ENCODE assay signal across 15 cellular contexts in the genomic region with DNA sequence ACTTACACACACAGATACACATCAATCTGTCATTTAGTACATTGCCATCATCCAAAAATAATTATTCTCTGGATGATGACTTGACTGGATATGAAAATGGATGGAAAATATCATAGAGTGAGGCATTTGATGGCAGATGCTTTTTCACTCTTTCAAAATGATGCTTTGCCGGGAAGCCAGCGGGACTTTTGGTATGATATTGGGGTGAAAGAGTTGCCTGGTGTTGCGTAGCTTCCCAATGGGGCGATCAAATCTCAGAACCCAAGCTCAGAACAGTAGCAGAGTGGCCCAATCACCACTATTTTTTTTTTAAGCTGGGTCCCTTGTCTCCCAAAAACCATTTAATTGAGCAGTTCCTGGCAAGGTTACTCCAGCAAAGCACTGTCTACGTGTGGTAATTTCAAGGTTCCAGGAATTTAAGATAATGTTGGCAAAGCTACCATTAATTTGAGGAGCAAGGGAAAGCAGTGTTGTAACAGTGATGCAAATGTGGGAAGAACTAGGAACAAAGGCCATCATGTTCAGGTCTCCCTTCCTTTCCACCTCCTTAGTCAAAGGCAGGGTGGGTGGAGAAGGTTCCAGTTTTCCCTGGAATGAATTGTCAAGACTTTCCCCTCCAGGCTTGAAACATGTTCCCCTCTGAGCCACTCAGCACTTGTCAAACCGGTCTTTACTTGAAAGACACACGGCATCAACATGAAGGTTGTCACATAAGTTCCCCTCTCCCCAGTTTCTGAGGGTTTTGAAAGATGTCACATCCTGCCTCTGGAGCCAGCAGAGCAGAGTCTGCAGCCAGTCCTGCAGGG.
DNase-seq lines count a peak whose midpoint lies in the region; ATAC-seq and TF ChIP-seq lines count a peak whose summit lies in the region.
"Had no signal": no experiment of that assay in that cellular context is flagged by ENCODE, and none has a peak within 500 bp of the region (broad histone marks: within the 10 kb centered on the region; RNA-seq: fewer than 3 reads in every experiment).

No MANE protein-coding gene starts in this region.

- H3K27ac ChIP-seq in body of pancreas (peak overlapping the region; percentile 10 to 78 (median 71)), gastrocnemius medialis (peak overlapping the region; percentile 37 to 61 (median 46))

- H3K36me3 ChIP-seq in H7 (replicated peaks; ENCODE audit: control insufficient read depth, insufficient read depth, low read length) (no peaks in the 10 kb centered on the region), body of pancreas (replicated peaks in 1 of 2; ENCODE audit: insufficient read depth in 1 of 2, low read depth in 2 of 2) (no peaks in the 10 kb centered on the region), gastrocnemius medialis (no peaks in the 10 kb centered on the region)

- peak; percentile 19 for DNase-seq in H7
- no peak for DNase-seq in body of pancreas
- DNase-seq in left ventricle myocardium superior, result no peak
- DNase-seq in gastrocnemius medialis, result no peak
- no peak for DNase-seq in NCI-H2227 (lab: John Stamatoyannopoulos, UW; ENCODE audit: unreplicated experiment)
- DNase-seq: activated CD4-positive, alpha-beta memory T cell treated with anti-CD3 and anti-CD28 coated beads, Interleukin-2, amount 10 ng/mL, durations not matched to agents 7 days and 5 days; activated naive CD4-positive, alpha-beta T cell treated with anti-CD3 and anti-CD28 coated beads for 36 hours; C1 segment of cervical spinal cord; naive thymus-derived CD8-positive, alpha-beta T cell; NCI-H187; NK-92 treated with Interleukin-12 subunit alpha and Interleukin-12 subunit beta, amount 100 ng/mL, for 24 hours; T-helper 17 cell had no signal

- H3K4me3 ChIP-seq in H7 (ENCODE audit: insufficient read depth, low read depth, low read length) (no peak overlapping the region), body of pancreas (no peak overlapping the region), gastrocnemius medialis (no peak overlapping the region)

- ATAC-seq in body of pancreas (peak; percentile 11), left ventricle myocardium superior (peak; percentile 68), gastrocnemius medialis (peak; percentile 44 to 56), GM18907 (IDR thresholded peaks at IDR 0.05; ENCODE audit: unreplicated experiment) (no peak), GM19452 (IDR thresholded peaks at IDR 0.05; ENCODE audit: unreplicated experiment) (no peak), GM21576 (IDR thresholded peaks at IDR 0.05; ENCODE audit: unreplicated experiment) (no peak)
- ATAC-seq: naive thymus-derived CD8-positive, alpha-beta T cell; T-helper 17 cell had no signal

- in situ Hi-C loops in gastrocnemius medialis (cut with MboI; ENCODE audit: low sequenced_read_pairs in 4 of 4), result no loop called here

- no peak for TF ChIP-seq POLR2A in body of pancreas (IDR thresholded peaks at IDR 0.05)
- TF ChIP-seq POLR2A in gastrocnemius medialis (IDR thresholded peaks at IDR 0.05), result no peak

- intact Hi-C loops in body of pancreas (cut with DNase I), result no loop called here
- intact Hi-C loops in left ventricle myocardium superior (cut with micrococcal nuclease), result no loop called here
- intact Hi-C loops in gastrocnemius medialis (cut with DNase I; ENCODE audit: low total_unique reads), result no loop called here

- 60 to 62% methylated on average over 7 of the region's 7 CpGs for WGBS in body of pancreas, 2 donors

- H3K4me1 ChIP-seq in body of pancreas (peaks cover 29% of the 10 kb centered on the region), gastrocnemius medialis (peaks cover 3 to 6% of the 10 kb centered on the region in 2 donors)

- H3K9me3 ChIP-seq in body of pancreas (no peaks in the 10 kb centered on the region), gastrocnemius medialis (no peaks in the 10 kb centered on the region)

- TF ChIP-seq CTCF in body of pancreas (IDR thresholded peaks at IDR 0.05) (no peak), gastrocnemius medialis (IDR thresholded peaks at IDR 0.05 in 4 of 5, conservative IDR thresholded peaks at IDR 0.05 in 1 of 5) (no peak)

- H3K27me3 ChIP-seq in H7 (ENCODE audit: control insufficient read depth, insufficient read depth, low read length) (no peaks in the 10 kb centered on the region), body of pancreas (no peaks in the 10 kb centered on the region), gastrocnemius medialis (no peaks in the 10 kb centered on the region)

Comparison
In these comparisons a context has a peak if more than half of its experiments do, and no peak if none do; other contexts are left out.
1. ATAC-seq: peak in body of pancreas (single experiment), left ventricle myocardium superior (single experiment) and gastrocnemius medialis (2 of 2); none in GM18907 (single experiment), GM19452 (single experiment) and GM21576 (single experiment).